In genomic region chr15:38084289-38084688, GRCh38 we compare ENCODE assay signal across 8 cellular contexts.
DNase-seq lines count a peak whose midpoint lies in the region; ATAC-seq, FAIRE-seq and TF ChIP-seq lines count a peak whose summit lies in the region.

No MANE protein-coding gene starts in this region.

- H3K14ac ChIP-seq in H9 (ENCODE audit: insufficient read depth, low read length), result no peak overlapping the region

- no peaks in the 10 kb centered on the region for H3K9me3 Mint-ChIP-seq in H9

- no peak overlapping the region for H2BK12ac ChIP-seq in H9 (ENCODE audit: insufficient read length, low read depth, low read length)

- no peaks in the 10 kb centered on the region for H3K27me3 Mint-ChIP-seq in H9 (ENCODE audit: low read depth)

- CTCF ChIA-PET in GM12878 (lab: Yijun Ruan, JAX), result interaction anchor here (0.7 to 4.6 kb wide), 9 partner anchors 11 to 271 kb away, joined by 3 to 21 read pairs (median 4); no protein-coding TSS in a partner anchor

- no peak overlapping the region for H3K4ac ChIP-seq in H9 (ENCODE audit: low read depth, low read length)

- H3T11ph ChIP-seq in H9 (ENCODE audit: low read length), result no peak overlapping the region

- TF ChIP-seq RAD21 in GM12878 (IDR thresholded peaks at IDR 0.05; ENCODE audit: insufficient read depth, low read depth, low read length), result no peak

- no peak overlapping the region for H3K9ac ChIP-seq in GM12878 (ENCODE audit: control insufficient read depth, insufficient read depth, low read length)
- no peak overlapping the region for H3K9ac ChIP-seq in H9 (ENCODE audit: extremely low read depth, insufficient read length, low read length)

- SMC1A ChIA-PET in GM12878 (lab: Charles Lee; ENCODE audit: uncharacterized antibody, unreplicated experiment), result interaction anchor here (0.8 to 4.6 kb wide), 27 partner anchors 8 to 356 kb away, joined by 3 to 60 read pairs (median 5); no protein-coding TSS in a partner anchor

- no peak overlapping the region for H3K56ac ChIP-seq in H9 (ENCODE audit: insufficient read length, low read depth, low read length)

- no peak overlapping the region for H2BK15ac ChIP-seq in H9 (ENCODE audit: low read depth, low read length)

- H3K36me3 Mint-ChIP-seq in H9 (ENCODE audit: insufficient read depth in 1 of 3, low read depth in 3 of 3), result no peaks in the 10 kb centered on the region

- H3K4me3 ChIP-seq in GM12878, result no peak overlapping the region

- POLR2A ChIA-PET in GM12878 (lab: Charles Lee), result interaction anchor here (1.5 to 2.6 kb wide), 7 partner anchors 12 to 47 kb away, joined by 3 to 10 read pairs (median 7); no protein-coding TSS in a partner anchor

- no peak overlapping the region for H4K8ac ChIP-seq in H9 (replicated peaks; ENCODE audit: insufficient read length, low read depth, low read length)

- H2BK120ac ChIP-seq in H9 (ENCODE audit: low read depth, low read length, poor library complexity, severe bottlenecking), result no peak overlapping the region

- H2BK20ac ChIP-seq in H9 (ENCODE audit: low read depth, low read length, poor library complexity, severe bottlenecking), result no peak overlapping the region

- H3K27me3 ChIP-seq in GM12878 (replicated peaks in 1 of 2; ENCODE audit: control insufficient read depth in 2 of 2, insufficient read depth in 2 of 2, low read length in 1 of 2) (no peaks in the 10 kb centered on the region), H9 (ENCODE audit: insufficient read depth, low read length) (no peaks in the 10 kb centered on the region)

- H3K79me1 ChIP-seq in H9 (ENCODE audit: insufficient read depth, low read depth, low read length, poor library complexity, severe bottlenecking), result no peaks in the 10 kb centered on the region

- no peaks in the 10 kb centered on the region for H3K23me2 ChIP-seq in H9 (ENCODE audit: insufficient read length, low read depth, low read length, poor library complexity, severe bottlenecking)

- no peaks in the 10 kb centered on the region for H3K79me2 ChIP-seq in GM12878 (ENCODE audit: control insufficient read depth, insufficient read depth, low read length)
- H3K79me2 ChIP-seq in H9 (ENCODE audit: insufficient read depth, low read length), result no peaks in the 10 kb centered on the region

- DNase-seq in EH (ENCODE audit: low read depth), result peak; percentile 33
- peak; percentile 22 for DNase-seq in GM20000 (ENCODE audit: low spot score)
- DNase-seq in GM12878 (ENCODE audit: low read depth, low spot score), result peak; percentile 85
- no peak for DNase-seq in GM10266 (ENCODE audit: extremely low spot score)
- DNase-seq in H9, result no peak
- no peak for DNase-seq in NCI-H446 (lab: John Stamatoyannopoulos, UW)
- no peak for DNase-seq in GM19238 (ENCODE audit: insufficient read length, low spot score)

- H2AFZ ChIP-seq in GM12878 (ENCODE audit: control insufficient read depth, low read depth, low read length) (no peak overlapping the region), H9 (ENCODE audit: low read length) (no peak overlapping the region)

- H3K23ac ChIP-seq in H9 (ENCODE audit: insufficient read length, low read depth, low read length), result no peak overlapping the region

- no peak overlapping the region for H3K27ac Mint-ChIP-seq in H9

- in situ Hi-C loops in GM12878 (cut with MboI), result no loop called here

- intact Hi-C loops in GM12878 (cut with micrococcal nuclease; ENCODE audit: unreplicated experiment), result loop anchor here (1.0 kb wide), 1 partner anchor 12 kb away; no protein-coding TSS in a partner anchor

- H4K91ac ChIP-seq in H9 (ENCODE audit: insufficient read length, low read depth, low read length), result no peak overlapping the region

- no peak overlapping the region for H3K4me3 Mint-ChIP-seq in H9

- H3K27ac ChIP-seq in GM12878 (ENCODE audit: control insufficient read depth, insufficient read depth) (no peak overlapping the region), H9 (ENCODE audit: insufficient read length, low read depth, low read length) (no peak overlapping the region)

- no TSS peak for BruUV-seq in GM12878 (replicated peaks; lab: Mats Ljungman, UMichigan)

- ATAC-seq in HG03457 (IDR thresholded peaks at IDR 0.05; ENCODE audit: unreplicated experiment) (peak; percentile 61), GM12878 (peak; percentile 85)

- H3K4me1 ChIP-seq in GM12878 (ENCODE audit: control insufficient read depth, insufficient read depth, low read length) (peaks cover 33% of the 10 kb centered on the region), H9 (ENCODE audit: insufficient read depth, low read length) (no peaks in the 10 kb centered on the region)

- TF ChIP-seq CTCF in GM20000 (IDR thresholded peaks at IDR 0.05; ENCODE audit: extremely low read depth, missing control alignments) (no peak), GM12878 (IDR thresholded peaks at IDR 0.05 in 2 of 3, conservative IDR thresholded peaks at IDR 0.05 in 1 of 3; ENCODE audit: control insufficient read depth in 2 of 3, extremely low read depth in 1 of 3, insufficient read depth in 1 of 3, low read depth in 3 of 3, low read length in 3 of 3) (no peak), GM10266 (IDR thresholded peaks at IDR 0.05; ENCODE audit: control insufficient read depth, insufficient read depth, low read depth, missing control alignments) (no peak), H9 (conservative IDR thresholded peaks at IDR 0.05) (no peak)

- RAD21 ChIA-PET in GM12878 (lab: Charles Lee; ENCODE audit: unreplicated experiment), result interaction anchor here (1.0 to 3.1 kb wide), 21 partner anchors 9 to 262 kb away, joined by 3 to 39 read pairs (median 4); partner anchors contain the start of gene SPRED1

- no peak overlapping the region for H2AK5ac ChIP-seq in H9 (ENCODE audit: insufficient read length, low read length)

- no peak for TF ChIP-seq POLR2A in GM12878 (IDR thresholded peaks at IDR 0.05; ENCODE audit: low read depth, low read length)

- no peak overlapping the region for H4K5ac ChIP-seq in H9 (ENCODE audit: insufficient read length, low read depth, low read length)

- FAIRE-seq in GM12878 (lab: Jason Lieb, UNC), result peak; percentile 98

- H3K36me3 ChIP-seq in GM12878 (ENCODE audit: control insufficient read depth in 2 of 2, insufficient read depth in 2 of 2, low read length in 1 of 2), result no peaks in the 10 kb centered on the region

- no peak overlapping the region for H3K18ac ChIP-seq in H9 (ENCODE audit: insufficient read length, low read depth, low read length)

- H3K4me2 ChIP-seq in GM12878 (ENCODE audit: control insufficient read depth, insufficient read depth), result peak overlapping the region; percentile 75; the same call in 1 of the 2 replicates
- no peak overlapping the region for H3K4me2 ChIP-seq in H9 (ENCODE audit: insufficient read depth, insufficient read length, low read length)

- H3K4me1 Mint-ChIP-seq in H9, result no peaks in the 10 kb centered on the region

- no peaks in the 10 kb centered on the region for H3K9me3 ChIP-seq in GM12878 (replicated peaks; ENCODE audit: control insufficient read depth, insufficient read depth, low read length)
- H3K9me3 ChIP-seq in H9 (ENCODE audit: control insufficient read depth, low read depth, low read length), result no peaks in the 10 kb centered on the region

- H4K20me1 ChIP-seq in GM12878 (ENCODE audit: control insufficient read depth, insufficient read depth) (no peaks in the 10 kb centered on the region), H9 (ENCODE audit: control insufficient read depth, insufficient read depth, insufficient read length) (no peaks in the 10 kb centered on the region)

- no peak overlapping the region for H2BK5ac ChIP-seq in H9 (ENCODE audit: insufficient read length, low read length)

- TF ChIP-seq EP300 in GM12878 (IDR thresholded peaks at IDR 0.05; ENCODE audit: borderline replicate concordance in 1 of 2, control insufficient read depth in 1 of 2, low read depth in 2 of 2, low read length in 2 of 2), result peak in 1 of 2 experiments; percentile 77; a peak in 1 of 4 replicates

TF ChIP-seq in GM12878, 131 proteins besides CTCF, POLR2A, EP300 and RAD21 (continues in another document):
- TF ChIP-seq ATF3 (IDR thresholded peaks at IDR 0.05; ENCODE audit: borderline replicate concordance, extremely low read depth, low read depth, low read length) (no peak), RELB (IDR thresholded peaks at IDR 0.05; ENCODE audit: low read depth) (peak; percentile 13; the same call in 1 of the 2 replicates), PAX5 (IDR thresholded peaks at IDR 0.05; ENCODE audit: borderline replicate concordance, low read depth, low read length) (peak; percentile 73; the same call in 1 of the 2 replicates), SKIL (IDR thresholded peaks at IDR 0.05; ENCODE audit: low read depth, poor library complexity, severe bottlenecking) (peak; percentile 72)

Comparison
In these comparisons a context has a peak if more than half of its experiments do, and no peak if none do; other contexts are left out.
1. DNase-seq: peak in EH (single experiment), GM20000 (single experiment) and GM12878 (single experiment); none in GM10266 (single experiment), H9 (single experiment), NCI-H446 (0 of 2) and GM19238 (single experiment).